ENCODE assay signal across 22 cellular contexts in genomic region chr21:15875286-15875685, GRCh38.
DNase-seq lines count a peak whose midpoint lies in the region; FAIRE-seq and TF ChIP-seq lines count a peak whose summit lies in the region.
"Had no signal": no experiment of that assay in that cellular context is flagged by ENCODE, and none has a peak within 500 bp of the region (broad histone marks: within the 10 kb centered on the region; RNA-seq: fewer than 3 reads in every experiment).

No MANE protein-coding gene starts in this region.

- no peak overlapping the region for H3K4me3 Mint-ChIP-seq in glutamatergic neuron (ENCODE audit: unreplicated experiment)
- H3K4me3 Mint-ChIP-seq: B cell; CD4-positive, CD25-positive, alpha-beta regulatory T cell; CD8-positive, alpha-beta memory T cell; H9; IgD-negative memory B cell had no signal

- H3K4me2 ChIP-seq in endothelial cell of umbilical vein (ENCODE audit: insufficient read depth, low read length) = peak overlapping the region; percentile 12

- FAIRE-seq in bronchial epithelial cell (lab: Jason Lieb, UNC) = no peak
- FAIRE-seq in endothelial cell of umbilical vein (lab: Jason Lieb, UNC) = peak; percentile 35
- FAIRE-seq: HepG2, HTR-8/SVneo had no signal

- CTCF ChIA-PET in endothelial cell of umbilical vein (lab: Charles Lee) = interaction anchor here (1.2 kb wide), 1 partner anchor 24 kb away, joined by 4 read pairs; no protein-coding TSS in a partner anchor

- dilution Hi-C loops in endothelial cell of umbilical vein (cut with MboI; ENCODE audit: extremely low pct_ligation_motif_present, low sequenced_read_pairs) = no loop called here

- DNase-seq in NCI-H2029 treated with DMSO at 0.1 percent for 48 hours (lab: John Stamatoyannopoulos, UW) = peak; percentile 8
- DNase-seq in NCI-H2029 (lab: John Stamatoyannopoulos, UW) = no peak
- DNase-seq in DMS53 (lab: John Stamatoyannopoulos, UW) = peak; percentile 64
- peak; percentile 44 for DNase-seq in bronchial epithelial cell (ENCODE audit: low read depth)
- DNase-seq in endothelial cell of umbilical vein (ENCODE audit: low read depth, low spot score) = peak; percentile 27
- DNase-seq in HUDEP-2 (lab: John Stamatoyannopoulos, UW; ENCODE audit: unreplicated experiment in 76 of 76) = no peak
- DNase-seq in glutamatergic neuron = no peak
- DNase-seq in NCI-H2196 (lab: John Stamatoyannopoulos, UW; ENCODE audit: unreplicated experiment) = no peak
- DNase-seq: 8988T; CD4-positive, CD25-positive, alpha-beta regulatory T cell; CD8-positive, alpha-beta memory T cell; COR-L47; DMS 273 treated with DMSO at 0.1 percent for 48 hours; DMS79; GDM1; GOT3; H9 had no signal

- peaks cover 10% of the 10 kb centered on the region for H3K4me1 ChIP-seq in endothelial cell of umbilical vein (ENCODE audit: control insufficient read depth, extremely low read depth, insufficient read depth, low read length)

- H4K20me1 ChIP-seq in endothelial cell of umbilical vein (replicated peaks; ENCODE audit: control insufficient read depth, extremely low read depth, insufficient read depth, low read length) = no peaks in the 10 kb centered on the region
- H4K20me1 ChIP-seq: BLaER1 treated with 17β-estradiol and CSF1 and Interleukin-3, amounts not matched to agents 10 nM and 100 nM had no signal

- H3K36me3 Mint-ChIP-seq in glutamatergic neuron (ENCODE audit: unreplicated experiment) = no peaks in the 10 kb centered on the region

- H3K27me3 Mint-ChIP-seq in glutamatergic neuron (ENCODE audit: unreplicated experiment) = no peaks in the 10 kb centered on the region
- H3K27me3 Mint-ChIP-seq: B cell; CD4-positive, CD25-positive, alpha-beta regulatory T cell; CD8-positive, alpha-beta memory T cell; IgD-negative memory B cell had no signal

- H3K36me3 ChIP-seq in bronchial epithelial cell (ENCODE audit: control insufficient read depth, insufficient read depth, low read length) (peaks cover 1% of the 10 kb centered on the region), endothelial cell of umbilical vein (ENCODE audit: control insufficient read depth in 2 of 2, extremely low read depth in 1 of 2, insufficient read depth in 2 of 2, low read length in 2 of 2) (peaks cover under 1 to 15% of the 10 kb centered on the region in 2 experiments)

- no peaks in the 10 kb centered on the region for H3K79me2 ChIP-seq in endothelial cell of umbilical vein (ENCODE audit: control insufficient read depth, insufficient read depth, low read length)

- TF ChIP-seq POLR2A in endothelial cell of umbilical vein (IDR thresholded peaks at IDR 0.05; ENCODE audit: low read depth, low read length) = no peak

- intact Hi-C loops in endothelial cell of umbilical vein (cut with micrococcal nuclease) = no loop called here

- no peak overlapping the region for H3K9ac ChIP-seq in endothelial cell of umbilical vein (replicated peaks; ENCODE audit: extremely low read depth, insufficient read depth, low read length)
- H3K9ac ChIP-seq: BLaER1 treated with 17β-estradiol and CSF1 and Interleukin-3, amounts not matched to agents 10 nM and 100 nM had no signal

- POLR2A ChIA-PET in endothelial cell of umbilical vein (lab: Charles Lee) = no interaction called here

- H3K4me3 ChIP-seq in bronchial epithelial cell (ENCODE audit: low read depth, low read length) = no peak overlapping the region
- H3K4me3 ChIP-seq in endothelial cell of umbilical vein (replicated peaks in 1 of 3; ENCODE audit: insufficient read depth in 1 of 3, low read depth in 1 of 3, low read length in 3 of 3) = no peak overlapping the region

- H2AFZ ChIP-seq in endothelial cell of umbilical vein (ENCODE audit: low read depth, low read length) = no peak overlapping the region

- no peaks in the 10 kb centered on the region for H3K9me3 ChIP-seq in endothelial cell of umbilical vein (replicated peaks; ENCODE audit: control insufficient read depth, insufficient read depth, low read length)

- no peaks in the 10 kb centered on the region for H3K9me3 Mint-ChIP-seq in glutamatergic neuron (ENCODE audit: unreplicated experiment)

- H3K4me1 Mint-ChIP-seq in glutamatergic neuron (ENCODE audit: low read depth, unreplicated experiment) = no peaks in the 10 kb centered on the region
- H3K4me1 Mint-ChIP-seq: H9 had no signal

- TF ChIP-seq CTCF in bronchial epithelial cell (IDR thresholded peaks at IDR 0.05; ENCODE audit: insufficient read depth, low read length, severe bottlenecking) (no peak), endothelial cell of umbilical vein (IDR thresholded peaks at IDR 0.05; ENCODE audit: extremely low read depth in 1 of 2, insufficient read depth in 1 of 2, low read depth in 1 of 2, low read length in 2 of 2) (no peak), glutamatergic neuron (IDR thresholded peaks at IDR 0.05; ENCODE audit: partially characterized antibody, unreplicated experiment) (no peak)

- H3K27me3 ChIP-seq in bronchial epithelial cell (ENCODE audit: control insufficient read depth, insufficient read depth, low read length) (no peaks in the 10 kb centered on the region), endothelial cell of umbilical vein (ENCODE audit: control insufficient read depth in 2 of 2, insufficient read depth in 2 of 2, low read length in 2 of 2) (no peaks in the 10 kb centered on the region)
- H3K27me3 ChIP-seq: BLaER1 treated with 17β-estradiol and CSF1 and Interleukin-3, amounts not matched to agents 10 nM and 100 nM had no signal

- BruUV-seq in endothelial cell of umbilical vein (replicated peaks; lab: Mats Ljungman, UMichigan) = no TSS peak

- no peak overlapping the region for H3K27ac ChIP-seq in endothelial cell of umbilical vein (ENCODE audit: insufficient read depth, low read depth, low read length)

- H3K9me1 ChIP-seq in endothelial cell of umbilical vein (replicated peaks; ENCODE audit: control insufficient read depth, extremely low read depth, insufficient read depth, low read length) = no peaks in the 10 kb centered on the region

- H3K27ac Mint-ChIP-seq in glutamatergic neuron (ENCODE audit: unreplicated experiment) = no peak overlapping the region
- H3K27ac Mint-ChIP-seq: B cell; CD4-positive, CD25-positive, alpha-beta regulatory T cell; IgD-negative memory B cell had no signal

TF ChIP-seq in endothelial cell of umbilical vein, 7 proteins besides CTCF, POLR2A, EP300 and RAD21:
- TF ChIP-seq JUN (IDR thresholded peaks at IDR 0.05; ENCODE audit: borderline replicate concordance, insufficient read depth, insufficient read length, low read depth) (no peak), MYC (IDR thresholded peaks at IDR 0.05; ENCODE audit: low read depth, low read length) (no peak), EZH2 (IDR thresholded peaks at IDR 0.05; ENCODE audit: borderline replicate concordance, low read depth, low read length, severe bottlenecking) (no peak), FOS (IDR thresholded peaks at IDR 0.05; ENCODE audit: borderline replicate concordance, insufficient read depth, low read length) (no peak), POLR2AphosphoS5 (IDR thresholded peaks at IDR 0.05; ENCODE audit: insufficient read depth, low read depth, low read length) (no peak), GATA2 (IDR thresholded peaks at IDR 0.05; ENCODE audit: insufficient read depth, insufficient read length, low read depth, low read length) (no peak)
- TF ChIP-seq, protein P1, sequence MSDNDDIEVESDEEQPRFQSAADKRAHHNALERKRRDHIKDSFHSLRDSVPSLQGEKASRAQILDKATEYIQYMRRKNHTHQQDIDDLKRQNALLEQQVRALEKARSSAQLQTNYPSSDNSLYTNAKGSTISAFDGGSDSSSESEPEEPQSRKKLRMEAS (IDR thresholded peaks at IDR 0.05; ENCODE audit: insufficient read depth, insufficient read length) = no peak

Comparison
In these comparisons a context has a peak if more than half of its experiments do, and no peak if none do; other contexts are left out.
1. DNase-seq: peak in NCI-H2029 treated with DMSO at 0.1 percent for 48 hours (single experiment), DMS53 (single experiment), bronchial epithelial cell (single experiment) and endothelial cell of umbilical vein (single experiment); none in NCI-H2029 (single experiment), HUDEP-2 (0 of 76), glutamatergic neuron (single experiment) and NCI-H2196 (single experiment).